ENCODE assay signal across 10 cellular contexts in the genomic region with DNA sequence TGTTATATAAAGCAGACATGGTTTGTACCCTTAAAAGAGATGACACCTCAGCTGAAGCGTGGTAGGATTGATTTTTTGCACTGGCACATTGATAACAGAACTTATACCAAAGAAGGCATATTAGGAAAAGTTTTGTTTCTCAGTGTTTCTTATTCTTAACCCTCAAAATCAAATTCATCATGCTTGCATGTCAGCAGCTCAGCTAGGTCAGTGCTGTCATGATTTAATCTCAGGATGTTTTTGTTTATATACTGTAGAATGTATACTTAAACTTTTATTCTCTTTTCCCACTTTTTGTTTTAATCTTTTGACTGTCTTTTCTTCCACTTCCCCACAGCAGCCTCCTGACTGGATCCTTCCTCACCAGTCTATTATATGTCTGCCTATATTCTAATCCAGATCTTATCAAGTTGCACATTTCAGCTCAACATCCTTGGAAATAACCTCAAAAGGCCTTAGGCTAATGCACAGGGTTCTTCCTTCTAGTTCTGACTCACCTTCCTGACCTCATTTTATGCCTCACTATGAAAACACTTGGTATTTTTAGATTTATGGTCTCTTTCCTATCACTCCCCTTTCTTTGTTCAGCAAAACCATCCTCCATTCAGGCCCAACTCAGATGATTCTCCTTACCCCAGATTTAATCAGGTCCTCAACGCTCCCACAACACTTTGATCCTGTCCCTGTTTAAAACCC. TPM values are rescaled to one million over a fixed set of nuclear protein-coding genes. Genes with fewer than 3 reads are reported as not detected.
DNase-seq lines count a peak whose midpoint lies in the region; ATAC-seq and TF ChIP-seq lines count a peak whose summit lies in the region.
"Had no signal": no experiment of that assay in that cellular context is flagged by ENCODE, and none has a peak within 500 bp of the region (broad histone marks: within the 10 kb centered on the region; RNA-seq: fewer than 3 reads in every experiment).

No MANE protein-coding gene starts in this region.

- no peak for TF ChIP-seq POLR2A in gastroesophageal sphincter (IDR thresholded peaks at IDR 0.05)

- peak; percentile 82 for ATAC-seq in Panc1
- ATAC-seq in gastroesophageal sphincter = no peak

- no peak overlapping the region for H3K4me3 ChIP-seq in Panc1 (ENCODE audit: low read depth in 2 of 2, low read length in 2 of 2)
- no peak overlapping the region for H3K4me3 ChIP-seq in fibroblast of villous mesenchyme (ENCODE audit: low read depth, low read length)
- no peak overlapping the region for H3K4me3 ChIP-seq in gastroesophageal sphincter

- H3K27ac ChIP-seq in Panc1 (ENCODE audit: low read length) (no peak overlapping the region), gastroesophageal sphincter (peak overlapping the region in 1 of 4 donors; percentile 32)

- DNase-seq in AML-193 (lab: John Stamatoyannopoulos, UW) (peak; percentile 13 to 22), H4 (ENCODE audit: low spot score) (peak; percentile 37), Panc1 (ENCODE audit: low read depth, low spot score) (peak; percentile 71), fibroblast of villous mesenchyme (ENCODE audit: low read depth) (peak; percentile 51), hippocampal formation (lab: John Stamatoyannopoulos, UW) (no peak), NCI-H446 treated with DMSO at 0.1 percent for 48 hours (lab: John Stamatoyannopoulos, UW) (no peak)
- DNase-seq in activated CD4-positive, alpha-beta T cell treated with anti-CD3 and anti-CD28 coated beads for 4 hours = no peak
- DNase-seq: KG1 had no signal

- H3K36me3 ChIP-seq in Panc1 (ENCODE audit: control insufficient read depth, insufficient read depth, low read length) (peaks cover 6% of the 10 kb centered on the region), gastroesophageal sphincter (peaks cover 0 to 100% of the 10 kb centered on the region in 2 donors)

- intact Hi-C loops in Panc1 (cut with micrococcal nuclease; ENCODE audit: unreplicated experiment) = loop anchor here (10.0 kb wide), 1 partner anchor 406 kb away; no protein-coding TSS in a partner anchor

- H3K27me3 ChIP-seq in Panc1 (ENCODE audit: control insufficient read depth, insufficient read depth, low read length) (no peaks in the 10 kb centered on the region), gastroesophageal sphincter (no peaks in the 10 kb centered on the region)

- WGBS in gastroesophageal sphincter (ENCODE audit: low coverage in 1 of 2), 2 donors = 73 to 88% methylated on average over 1 to 2 of the region's 2 CpGs

- no peak for TF ChIP-seq EP300 in gastroesophageal sphincter (IDR thresholded peaks at IDR 0.05)

- POLR2A ChIA-PET in Panc1 (lab: Charles Lee) = no interaction called here

- peaks cover 3% of the 10 kb centered on the region; the same call in 1 of the 2 replicates for H3K4me1 ChIP-seq in Panc1 (ENCODE audit: control insufficient read depth, insufficient read depth, low read length)
- peaks cover 0 to 28% (median 0%) of the 10 kb centered on the region in 3 donors for H3K4me1 ChIP-seq in gastroesophageal sphincter

- H3K9me3 ChIP-seq in Panc1 (ENCODE audit: control insufficient read depth, insufficient read depth, low read depth, low read length) (no peaks in the 10 kb centered on the region), gastroesophageal sphincter (no peaks in the 10 kb centered on the region)

- CTCF ChIA-PET in Panc1 (lab: Charles Lee) = no interaction called here

- in situ Hi-C loops in Panc1 (cut with HindIII; ENCODE audit: low pct_unique_long_range_greater_than_20kb, low sequenced_read_pairs) = no loop called here

- TF ChIP-seq CTCF in Panc1 (IDR thresholded peaks at IDR 0.05) (no peak), fibroblast of villous mesenchyme (IDR thresholded peaks at IDR 0.05; ENCODE audit: insufficient read depth, low read depth, low read length) (no peak), gastroesophageal sphincter (IDR thresholded peaks at IDR 0.05) (no peak)

- BruUV-seq in Panc1 (replicated peaks; lab: Mats Ljungman, UMichigan) = no TSS peak

RNA-seq across cellular contexts. Expression of a gene that starts 7.1 kb away (rescaled TPM):
- total RNA-seq in H4 (2014; rRNA removed; shearing (Covaris generic)) = 8.5 and 10.7 TPM in 2 replicates
- total RNA-seq in Panc1 (2021; ENCODE audit: unreplicated experiment) = 48.1 TPM
- polyA plus RNA-seq in Panc1 (2012; ENCODE audit: insufficient read length) = 75.8 TPM
- total RNA-seq in fibroblast of villous mesenchyme = 13.8 and 22.2 TPM in 2 replicates
- total RNA-seq in gastroesophageal sphincter = 100 to 1,000 TPM in 1 of 4 donors, 10 to 100 TPM in 3; 71.1 to 105 (median 77.8) TPM

RNA-seq across cellular contexts. Expression of a gene that starts 33.4 kb away (rescaled TPM):
- total RNA-seq in H4 (2014; rRNA removed; shearing (Covaris generic)) = not detected in 2 replicates
- not detected for total RNA-seq in Panc1 (2021; ENCODE audit: unreplicated experiment)
- polyA plus RNA-seq in Panc1 (2012; ENCODE audit: insufficient read length) = not detected
- not detected in 2 replicates for total RNA-seq in fibroblast of villous mesenchyme
- total RNA-seq in gastroesophageal sphincter = 1 to 10 TPM in 1 of 4 donors, not detected in 3; 1.5 TPM
- total RNA-seq: urinary bladder had no signal
- polyA plus RNA-seq: urinary bladder had no signal

Comparison
In these comparisons a context has a peak if more than half of its experiments do, and no peak if none do; other contexts are left out.
1. DNase-seq: peak in AML-193 (2 of 2), H4 (single experiment), Panc1 (single experiment) and fibroblast of villous mesenchyme (single experiment); none in hippocampal formation (0 of 2), NCI-H446 treated with DMSO at 0.1 percent for 48 hours (single experiment) and activated CD4-positive, alpha-beta T cell treated with anti-CD3 and anti-CD28 coated beads for 4 hours (0 of 2).